14 cellular contexts compared by ENCODE assay signal in genomic region chr13:109804654-109805053, GRCh38.
"Had no signal": no experiment of that assay in that cellular context is flagged by ENCODE, and none has a peak within 500 bp of the region (broad histone marks: within the 10 kb centered on the region; RNA-seq: fewer than 3 reads in every experiment).

No MANE protein-coding gene starts in this region.

- H3K4me3 Mint-ChIP-seq: mesothelial cell of epicardium; stimulated activated naive B cell treated with anti-CD40 and anti-IgM and Interleukin-4, amounts not matched to agents 10 μg/mL and 1 μg/mL and 100 μg/mL, for 72 hours; T-cell had no signal

- H3K4me3 ChIP-seq: coronary artery, gastrocnemius medialis, lower lobe of right lung, skin epidermis, suprapubic skin, upper lobe of left lung had no signal

- H3K4me1 ChIP-seq: gastrocnemius medialis, lower lobe of right lung, parathyroid adenoma, suprapubic skin, upper lobe of left lung had no signal

- H3K4me1 Mint-ChIP-seq: stimulated activated naive B cell treated with anti-CD40 and anti-IgM and Interleukin-4, amounts not matched to agents 10 μg/mL and 1 μg/mL and 100 μg/mL, for 72 hours; T-cell had no signal

- H3K36me3 Mint-ChIP-seq: mesothelial cell of epicardium; stimulated activated naive B cell treated with anti-CD40 and anti-IgM and Interleukin-4, amounts not matched to agents 10 μg/mL and 1 μg/mL and 100 μg/mL, for 72 hours; T-cell had no signal

- H3K79me2 ChIP-seq: parathyroid adenoma had no signal

- H3K27me3 ChIP-seq: gastrocnemius medialis, suprapubic skin, upper lobe of left lung had no signal

- H3K9ac ChIP-seq: parathyroid adenoma had no signal

- H3K27ac Mint-ChIP-seq: mesothelial cell of epicardium; stimulated activated naive B cell treated with anti-CD40 and anti-IgM and Interleukin-4, amounts not matched to agents 10 μg/mL and 1 μg/mL and 100 μg/mL, for 72 hours; T-cell had no signal

- H3K36me3 ChIP-seq: gastrocnemius medialis, lower lobe of right lung, suprapubic skin, upper lobe of left lung had no signal

- H3K9me3 ChIP-seq: gastrocnemius medialis, lower lobe of right lung, suprapubic skin, upper lobe of left lung had no signal

- DNase-seq: activated CD4-positive, alpha-beta T cell treated with anti-CD3 and anti-CD28 coated beads for 48 hours; activated naive CD4-positive, alpha-beta T cell treated with Interleukin-2 at 50 U/mL for 16 hours; central memory CD4-positive, alpha-beta T cell; effector CD8-positive, alpha-beta T cell; gastrocnemius medialis; lower lobe of right lung; stimulated activated naive B cell treated with anti-CD40 and anti-IgM and Interleukin-4, amounts not matched to agents 10 μg/mL and 1 μg/mL and 100 μg/mL, for 72 hours; T-cell; upper lobe of left lung had no signal

- ATAC-seq: gastrocnemius medialis; lower lobe of right lung; stimulated activated naive B cell treated with anti-CD40 and anti-IgM and Interleukin-4, amounts not matched to agents 10 μg/mL and 1 μg/mL and 100 μg/mL, for 72 hours; T-cell had no signal

- H3K27ac ChIP-seq: coronary artery, gastrocnemius medialis, lower lobe of right lung, parathyroid adenoma, skin epidermis, suprapubic skin, upper lobe of left lung had no signal

- H2AFZ ChIP-seq: parathyroid adenoma had no signal

- H3K9me3 Mint-ChIP-seq: mesothelial cell of epicardium; stimulated activated naive B cell treated with anti-CD40 and anti-IgM and Interleukin-4, amounts not matched to agents 10 μg/mL and 1 μg/mL and 100 μg/mL, for 72 hours; T-cell had no signal
